ENCODE assay signal across 1 cellular context in the genomic region with DNA sequence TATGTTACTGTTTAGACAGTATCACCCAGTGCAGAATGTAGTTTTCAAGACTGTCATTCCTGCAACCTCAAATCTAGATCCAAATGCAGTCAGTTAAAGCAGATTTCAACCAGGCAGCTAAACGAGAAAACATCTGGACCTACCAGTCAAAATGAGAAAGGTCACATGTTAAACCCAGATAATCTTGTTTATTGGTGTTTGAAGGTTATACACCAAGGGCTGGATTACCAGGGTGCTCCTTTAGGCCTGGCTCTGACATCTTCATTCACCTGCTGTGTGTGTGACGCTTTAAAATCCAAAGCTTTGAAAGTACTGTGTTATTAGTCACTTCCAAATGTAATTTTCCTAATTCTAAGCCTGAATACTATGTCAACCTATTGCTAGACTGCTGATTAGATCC.
TF ChIP-seq lines count a peak whose summit lies in the region.

No MANE protein-coding gene starts in this region.

TF ChIP-seq in HepG2, 621 proteins besides CTCF, POLR2A, EP300 and RAD21:
- TF ChIP-seq, protein P1, sequence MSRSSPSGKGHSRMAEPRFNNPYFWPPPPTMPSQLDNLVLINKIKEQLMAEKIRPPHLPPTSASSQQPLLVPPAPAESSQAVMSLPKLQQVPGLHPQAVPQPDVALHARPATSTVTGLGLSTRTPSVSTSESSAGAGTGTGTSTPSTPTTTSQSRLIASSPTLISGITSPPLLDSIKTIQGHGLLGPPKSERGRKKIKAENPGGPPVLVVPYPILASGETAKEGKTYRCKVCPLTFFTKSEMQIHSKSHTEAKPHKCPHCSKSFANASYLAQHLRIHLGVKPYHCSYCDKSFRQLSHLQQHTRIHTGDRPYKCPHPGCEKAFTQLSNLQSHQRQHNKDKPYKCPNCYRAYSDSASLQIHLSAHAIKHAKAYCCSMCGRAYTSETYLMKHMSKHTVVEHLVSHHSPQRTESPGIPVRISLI (CRISPR knock-in tag; IDR thresholded peaks at IDR 0.05; ENCODE audit: borderline replicate concordance) = no peak
- TF ChIP-seq ZNF670 (CRISPR knock-in tag; IDR thresholded peaks at IDR 0.05; ENCODE audit: borderline replicate concordance) (no peak), MYC (CRISPR knock-in tag; IDR thresholded peaks at IDR 0.05; ENCODE audit: borderline replicate concordance) (no peak), RARG (CRISPR knock-in tag; IDR thresholded peaks at IDR 0.05; ENCODE audit: low read depth) (no peak), TEAD2 (CRISPR knock-in tag; IDR thresholded peaks at IDR 0.05) (no peak), ZBTB49 (CRISPR knock-in tag; IDR thresholded peaks at IDR 0.05; ENCODE audit: borderline replicate concordance) (no peak), ZNF547 (CRISPR knock-in tag; IDR thresholded peaks at IDR 0.05) (no peak), MLLT10 (CRISPR knock-in tag; IDR thresholded peaks at IDR 0.05) (no peak), TARDBP (CRISPR knock-in tag; IDR thresholded peaks at IDR 0.05) (no peak), ZNF460 (CRISPR knock-in tag; IDR thresholded peaks at IDR 0.05; ENCODE audit: borderline replicate concordance) (no peak), ZNF546 (CRISPR knock-in tag; conservative IDR thresholded peaks at IDR 0.05) (no peak), HNRNPK (IDR thresholded peaks at IDR 0.05; ENCODE audit: low read depth, low read length, poor library complexity, severe bottlenecking) (no peak), ZBTB39 (CRISPR knock-in tag; IDR thresholded peaks at IDR 0.05) (no peak), SETDB1 (CRISPR knock-in tag; IDR thresholded peaks at IDR 0.05; ENCODE audit: borderline replicate concordance) (no peak)
- TF ChIP-seq, protein P2, sequence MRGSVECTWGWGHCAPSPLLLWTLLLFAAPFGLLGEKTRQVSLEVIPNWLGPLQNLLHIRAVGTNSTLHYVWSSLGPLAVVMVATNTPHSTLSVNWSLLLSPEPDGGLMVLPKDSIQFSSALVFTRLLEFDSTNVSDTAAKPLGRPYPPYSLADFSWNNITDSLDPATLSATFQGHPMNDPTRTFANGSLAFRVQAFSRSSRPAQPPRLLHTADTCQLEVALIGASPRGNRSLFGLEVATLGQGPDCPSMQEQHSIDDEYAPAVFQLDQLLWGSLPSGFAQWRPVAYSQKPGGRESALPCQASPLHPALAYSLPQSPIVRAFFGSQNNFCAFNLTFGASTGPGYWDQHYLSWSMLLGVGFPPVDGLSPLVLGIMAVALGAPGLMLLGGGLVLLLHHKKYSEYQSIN (CRISPR knock-in tag; IDR thresholded peaks at IDR 0.05; ENCODE audit: borderline replicate concordance) = no peak
